ENCODE assay signal across 23 cellular contexts in genomic region chr15:71495381-71495780, GRCh38.
"Had no signal": no experiment of that assay in that cellular context is flagged by ENCODE, and none has a peak within 500 bp of the region (broad histone marks: within the 10 kb centered on the region; RNA-seq: fewer than 3 reads in every experiment).

No MANE protein-coding gene starts in this region.

- H3K9me3 Mint-ChIP-seq: effector memory CD8-positive, alpha-beta T cell had no signal

- H3K36me3 Mint-ChIP-seq: memory B cell, naive B cell had no signal

- H3K4me1 Mint-ChIP-seq: memory B cell, naive B cell had no signal

- H3K4me1 ChIP-seq: gastroesophageal sphincter, lower lobe of right lung, sigmoid colon, transverse colon had no signal

- H3K27ac ChIP-seq: esophagus squamous epithelium, gastroesophageal sphincter, lower lobe of right lung, neutrophil, psoas muscle, sigmoid colon, stomach, thoracic aorta, transverse colon had no signal

- H3K9me3 ChIP-seq: esophagus squamous epithelium, gastroesophageal sphincter, lower lobe of right lung, neutrophil, sigmoid colon, thoracic aorta, transverse colon had no signal

- H3K27me3 ChIP-seq: esophagus squamous epithelium, gastroesophageal sphincter, neutrophil, sigmoid colon, stomach, transverse colon had no signal

- H3K27ac Mint-ChIP-seq: dendritic cell treated with granulocyte-macrophage colony-stimulating factor and Interleukin-4, amounts not matched to agents 40 ng/mL and 50 ng/mL, for 4 days; effector memory CD8-positive, alpha-beta T cell; memory B cell; mesothelial cell of epicardium; naive B cell had no signal

- H3K4me3 ChIP-seq: esophagus squamous epithelium, gastroesophageal sphincter, lower lobe of right lung, psoas muscle, sigmoid colon, stomach, thoracic aorta, transverse colon had no signal

- H3K4me3 Mint-ChIP-seq: dendritic cell treated with granulocyte-macrophage colony-stimulating factor and Interleukin-4, amounts not matched to agents 40 ng/mL and 50 ng/mL, for 4 days; effector memory CD8-positive, alpha-beta T cell; memory B cell; mesothelial cell of epicardium; naive B cell had no signal

- ATAC-seq: effector memory CD8-positive, alpha-beta T cell; gastroesophageal sphincter; left lobe of liver; lower lobe of right lung; psoas muscle had no signal

- DNase-seq: cerebellar nuclear complex; effector memory CD8-positive, alpha-beta T cell; esophagus squamous epithelium; foreskin fibroblast; hippocampal formation; lower lobe of right lung; naive B cell; psoas muscle; retina; sigmoid colon; small intestine; stimulated activated CD4-positive, alpha-beta T cell treated with anti-CD3 and anti-CD28 coated beads, Interleukin-12 subunit alpha, Interleukin-12 subunit beta, amount 100 ng/mL, for 4 hours; stimulated activated naive CD4-positive, alpha-beta T cell; stomach; substantia nigra; transverse colon had no signal

- H3K36me3 ChIP-seq: esophagus squamous epithelium, gastroesophageal sphincter, lower lobe of right lung, neutrophil, sigmoid colon, stomach, thoracic aorta, transverse colon had no signal
